In genomic region chr7:40133561-40134427, GRCh38 we compare ENCODE assay signal across 1 cellular context.
TF ChIP-seq lines count a peak whose summit lies in the region.

No MANE protein-coding gene starts in this region.

TF ChIP-seq in HepG2, 621 proteins besides CTCF, POLR2A, EP300 and RAD21 (continues in another document):
- TF ChIP-seq FIP1L1 (IDR thresholded peaks at IDR 0.05; ENCODE audit: borderline replicate concordance, insufficient read depth, low read depth, low read length) (no peak), THAP9 (CRISPR knock-in tag; IDR thresholded peaks at IDR 0.05; ENCODE audit: borderline replicate concordance) (no peak), ZSCAN21 (CRISPR knock-in tag; IDR thresholded peaks at IDR 0.05; ENCODE audit: borderline replicate concordance) (no peak), ZNF3 (CRISPR knock-in tag; IDR thresholded peaks at IDR 0.05) (peak; percentile 77; the same call in 1 of the 2 replicates), ZNF446 (CRISPR knock-in tag; IDR thresholded peaks at IDR 0.05) (no peak; the same call in 1 of the 2 replicates), HIC2 (CRISPR knock-in tag; IDR thresholded peaks at IDR 0.05; ENCODE audit: low read depth) (no peak), PBX3 (CRISPR knock-in tag; IDR thresholded peaks at IDR 0.05; ENCODE audit: borderline replicate concordance) (no peak), NFAT5 (CRISPR knock-in tag; IDR thresholded peaks at IDR 0.05) (no peak), MTF1 (CRISPR knock-in tag; IDR thresholded peaks at IDR 0.05) (no peak), AGO2 (optimal IDR thresholded peaks at IDR 0.05; ENCODE audit: low read depth, low read length) (peak; percentile 86), ZFX (CRISPR knock-in tag; IDR thresholded peaks at IDR 0.05; ENCODE audit: low read depth) (peak; percentile 89; the same call in 1 of the 2 replicates), AHR (CRISPR knock-in tag; IDR thresholded peaks at IDR 0.05) (0 out of 2 replicates have a peak, but pooled peaks have one; percentile 0), ZNF629 (CRISPR knock-in tag; conservative IDR thresholded peaks at IDR 0.05) (peak; percentile 41; the same call in 1 of the 2 replicates), MLXIP (CRISPR knock-in tag; IDR thresholded peaks at IDR 0.05; ENCODE audit: borderline replicate concordance) (0 out of 2 replicates have a peak, but pooled peaks have one; percentile 5), MEIS2 (CRISPR knock-in tag; IDR thresholded peaks at IDR 0.05) (no peak), MAF1 (CRISPR knock-in tag; IDR thresholded peaks at IDR 0.05; ENCODE audit: borderline replicate concordance) (no peak), HOXD1 (CRISPR knock-in tag; IDR thresholded peaks at IDR 0.05) (no peak), ZFP90 (CRISPR knock-in tag; IDR thresholded peaks at IDR 0.05; ENCODE audit: borderline replicate concordance) (0 out of 2 replicates have a peak, but pooled peaks have one; percentile 54), PAWR (CRISPR knock-in tag; IDR thresholded peaks at IDR 0.05; ENCODE audit: borderline replicate concordance) (no peak), PAX8 (CRISPR knock-in tag; IDR thresholded peaks at IDR 0.05; ENCODE audit: borderline replicate concordance) (no peak)
- TF ChIP-seq, protein P1, sequence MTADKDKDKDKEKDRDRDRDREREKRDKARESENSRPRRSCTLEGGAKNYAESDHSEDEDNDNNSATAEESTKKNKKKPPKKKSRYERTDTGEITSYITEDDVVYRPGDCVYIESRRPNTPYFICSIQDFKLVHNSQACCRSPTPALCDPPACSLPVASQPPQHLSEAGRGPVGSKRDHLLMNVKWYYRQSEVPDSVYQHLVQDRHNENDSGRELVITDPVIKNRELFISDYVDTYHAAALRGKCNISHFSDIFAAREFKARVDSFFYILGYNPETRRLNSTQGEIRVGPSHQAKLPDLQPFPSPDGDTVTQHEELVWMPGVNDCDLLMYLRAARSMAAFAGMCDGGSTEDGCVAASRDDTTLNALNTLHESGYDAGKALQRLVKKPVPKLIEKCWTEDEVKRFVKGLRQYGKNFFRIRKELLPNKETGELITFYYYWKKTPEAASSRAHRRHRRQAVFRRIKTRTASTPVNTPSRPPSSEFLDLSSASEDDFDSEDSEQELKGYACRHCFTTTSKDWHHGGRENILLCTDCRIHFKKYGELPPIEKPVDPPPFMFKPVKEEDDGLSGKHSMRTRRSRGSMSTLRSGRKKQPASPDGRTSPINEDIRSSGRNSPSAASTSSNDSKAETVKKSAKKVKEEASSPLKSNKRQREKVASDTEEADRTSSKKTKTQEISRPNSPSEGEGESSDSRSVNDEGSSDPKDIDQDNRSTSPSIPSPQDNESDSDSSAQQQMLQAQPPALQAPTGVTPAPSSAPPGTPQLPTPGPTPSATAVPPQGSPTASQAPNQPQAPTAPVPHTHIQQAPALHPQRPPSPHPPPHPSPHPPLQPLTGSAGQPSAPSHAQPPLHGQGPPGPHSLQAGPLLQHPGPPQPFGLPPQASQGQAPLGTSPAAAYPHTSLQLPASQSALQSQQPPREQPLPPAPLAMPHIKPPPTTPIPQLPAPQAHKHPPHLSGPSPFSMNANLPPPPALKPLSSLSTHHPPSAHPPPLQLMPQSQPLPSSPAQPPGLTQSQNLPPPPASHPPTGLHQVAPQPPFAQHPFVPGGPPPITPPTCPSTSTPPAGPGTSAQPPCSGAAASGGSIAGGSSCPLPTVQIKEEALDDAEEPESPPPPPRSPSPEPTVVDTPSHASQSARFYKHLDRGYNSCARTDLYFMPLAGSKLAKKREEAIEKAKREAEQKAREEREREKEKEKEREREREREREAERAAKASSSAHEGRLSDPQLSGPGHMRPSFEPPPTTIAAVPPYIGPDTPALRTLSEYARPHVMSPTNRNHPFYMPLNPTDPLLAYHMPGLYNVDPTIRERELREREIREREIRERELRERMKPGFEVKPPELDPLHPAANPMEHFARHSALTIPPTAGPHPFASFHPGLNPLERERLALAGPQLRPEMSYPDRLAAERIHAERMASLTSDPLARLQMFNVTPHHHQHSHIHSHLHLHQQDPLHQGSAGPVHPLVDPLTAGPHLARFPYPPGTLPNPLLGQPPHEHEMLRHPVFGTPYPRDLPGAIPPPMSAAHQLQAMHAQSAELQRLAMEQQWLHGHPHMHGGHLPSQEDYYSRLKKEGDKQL (CRISPR knock-in tag; IDR thresholded peaks at IDR 0.05; ENCODE audit: low read depth), result no peak
- TF ChIP-seq, protein P2, sequence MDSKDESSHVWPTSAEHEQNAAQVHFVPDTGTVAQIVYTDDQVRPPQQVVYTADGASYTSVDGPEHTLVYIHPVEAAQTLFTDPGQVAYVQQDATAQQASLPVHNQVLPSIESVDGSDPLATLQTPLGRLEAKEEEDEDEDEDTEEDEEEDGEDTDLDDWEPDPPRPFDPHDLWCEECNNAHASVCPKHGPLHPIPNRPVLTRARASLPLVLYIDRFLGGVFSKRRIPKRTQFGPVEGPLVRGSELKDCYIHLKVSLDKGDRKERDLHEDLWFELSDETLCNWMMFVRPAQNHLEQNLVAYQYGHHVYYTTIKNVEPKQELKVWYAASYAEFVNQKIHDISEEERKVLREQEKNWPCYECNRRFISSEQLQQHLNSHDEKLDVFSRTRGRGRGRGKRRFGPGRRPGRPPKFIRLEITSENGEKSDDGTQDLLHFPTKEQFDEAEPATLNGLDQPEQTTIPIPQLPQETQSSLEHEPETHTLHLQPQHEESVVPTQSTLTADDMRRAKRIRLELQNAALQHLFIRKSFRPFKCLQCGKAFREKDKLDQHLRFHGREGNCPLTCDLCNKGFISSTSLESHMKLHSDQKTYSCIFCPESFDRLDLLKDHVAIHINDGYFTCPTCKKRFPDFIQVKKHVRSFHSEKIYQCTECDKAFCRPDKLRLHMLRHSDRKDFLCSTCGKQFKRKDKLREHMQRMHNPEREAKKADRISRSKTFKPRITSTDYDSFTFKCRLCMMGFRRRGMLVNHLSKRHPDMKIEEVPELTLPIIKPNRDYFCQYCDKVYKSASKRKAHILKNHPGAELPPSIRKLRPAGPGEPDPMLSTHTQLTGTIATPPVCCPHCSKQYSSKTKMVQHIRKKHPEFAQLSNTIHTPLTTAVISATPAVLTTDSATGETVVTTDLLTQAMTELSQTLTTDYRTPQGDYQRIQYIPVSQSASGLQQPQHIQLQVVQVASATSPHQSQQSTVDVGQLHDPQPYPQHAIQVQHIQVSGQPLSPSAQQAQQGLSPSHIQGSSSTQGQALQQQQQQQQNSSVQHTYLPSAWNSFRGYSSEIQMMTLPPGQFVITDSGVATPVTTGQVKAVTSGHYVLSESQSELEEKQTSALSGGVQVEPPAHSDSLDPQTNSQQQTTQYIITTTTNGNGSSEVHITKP (CRISPR knock-in tag; IDR thresholded peaks at IDR 0.05; ENCODE audit: low read depth), result no peak
- TF ChIP-seq, protein P3, sequence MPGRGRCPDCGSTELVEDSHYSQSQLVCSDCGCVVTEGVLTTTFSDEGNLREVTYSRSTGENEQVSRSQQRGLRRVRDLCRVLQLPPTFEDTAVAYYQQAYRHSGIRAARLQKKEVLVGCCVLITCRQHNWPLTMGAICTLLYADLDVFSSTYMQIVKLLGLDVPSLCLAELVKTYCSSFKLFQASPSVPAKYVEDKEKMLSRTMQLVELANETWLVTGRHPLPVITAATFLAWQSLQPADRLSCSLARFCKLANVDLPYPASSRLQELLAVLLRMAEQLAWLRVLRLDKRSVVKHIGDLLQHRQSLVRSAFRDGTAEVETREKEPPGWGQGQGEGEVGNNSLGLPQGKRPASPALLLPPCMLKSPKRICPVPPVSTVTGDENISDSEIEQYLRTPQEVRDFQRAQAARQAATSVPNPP (CRISPR knock-in tag; IDR thresholded peaks at IDR 0.05), result no peak
